Comparison of ENCODE assay signal across 8 cellular contexts in the genomic region with DNA sequence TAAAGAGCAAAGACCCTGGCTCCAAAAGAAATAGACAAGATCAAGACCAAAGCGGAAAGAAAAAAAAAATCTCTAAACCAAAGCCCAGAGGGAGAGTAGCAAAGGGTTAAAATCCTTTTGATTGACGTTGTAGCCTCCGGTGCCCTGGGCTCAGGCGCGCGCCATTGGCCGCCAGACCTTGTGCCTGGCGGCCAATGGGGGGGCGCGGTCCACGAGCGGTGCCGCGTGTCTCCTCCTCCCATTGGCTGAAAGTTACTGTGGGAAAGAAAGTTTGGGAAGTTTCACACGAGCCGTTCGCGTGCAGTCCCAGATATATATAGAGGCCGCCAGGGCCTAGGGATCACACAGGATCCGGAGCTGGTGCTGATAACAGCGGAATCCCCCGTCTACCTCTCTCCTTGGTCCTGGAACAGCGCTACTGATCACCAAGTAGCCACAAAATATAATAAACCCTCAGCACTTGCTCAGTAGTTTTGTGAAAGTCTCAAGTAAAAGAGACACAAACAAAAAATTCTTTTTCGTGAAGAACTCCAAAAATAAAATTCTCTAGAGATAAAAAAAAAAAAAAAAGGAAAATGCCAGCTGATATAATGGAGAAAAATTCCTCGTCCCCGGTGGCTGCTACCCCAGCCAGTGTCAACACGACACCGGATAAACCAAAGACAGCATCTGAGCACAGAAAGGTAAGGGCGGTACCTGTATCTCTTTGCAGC. TPM values are rescaled to one million over a fixed set of nuclear protein-coding genes. Genes with fewer than 3 reads are reported as not detected.
DNase-seq lines count a peak whose midpoint lies in the region; ATAC-seq and FAIRE-seq lines count a peak whose summit lies in the region.

A gene with protein sequence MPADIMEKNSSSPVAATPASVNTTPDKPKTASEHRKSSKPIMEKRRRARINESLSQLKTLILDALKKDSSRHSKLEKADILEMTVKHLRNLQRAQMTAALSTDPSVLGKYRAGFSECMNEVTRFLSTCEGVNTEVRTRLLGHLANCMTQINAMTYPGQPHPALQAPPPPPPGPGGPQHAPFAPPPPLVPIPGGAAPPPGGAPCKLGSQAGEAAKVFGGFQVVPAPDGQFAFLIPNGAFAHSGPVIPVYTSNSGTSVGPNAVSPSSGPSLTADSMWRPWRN (plus strand): TSS at position 343 of the 713 bp plus-strand sequence. CDS start 233 bp downstream, at position 576.

- FAIRE-seq in RCC 7860 (lab: Jason Lieb, UNC) = peak; percentile 92

- no peaks in the 10 kb centered on the region for H3K36me3 Mint-ChIP-seq in CD4-positive, CD25-positive, alpha-beta regulatory T cell

- no peaks in the 10 kb centered on the region for H3K9me3 ChIP-seq in CD4-positive, CD25-positive, alpha-beta regulatory T cell (ENCODE audit: control insufficient read depth in 2 of 2, low read length in 2 of 2)

- peak; percentile 19 to 85 (median 31) for DNase-seq in CD4-positive, CD25-positive, alpha-beta regulatory T cell
- DNase-seq in Kasumi-1 (lab: John Stamatoyannopoulos, UW) (peak; percentile 88 to 91), RCC 7860 (ENCODE audit: low spot score) (peak; percentile 98), cardiac septum (ENCODE audit: low spot score) (peak; percentile 94), occipital lobe (lab: John Stamatoyannopoulos, UW) (peak; percentile 46)

- peak within 1 kb of the TSS; percentile 65 for H3K4me3 ChIP-seq in CD4-positive, CD25-positive, alpha-beta regulatory T cell (ENCODE audit: low read depth, low read length)

- no peaks in the 10 kb centered on the region for H3K36me3 ChIP-seq in CD4-positive, CD25-positive, alpha-beta regulatory T cell (ENCODE audit: control insufficient read depth, insufficient read depth, low read length)

- H3K27me3 Mint-ChIP-seq in CD4-positive, CD25-positive, alpha-beta regulatory T cell = peaks cover 75% of the 10 kb centered on the region

- peak within 1 kb of the TSS; percentile 5 for H3K27ac ChIP-seq in CD4-positive, CD25-positive, alpha-beta regulatory T cell (ENCODE audit: insufficient read depth, low read length, poor library complexity, severe bottlenecking)
- peak within 1 kb of the TSS; percentile 66 for H3K27ac ChIP-seq in angular gyrus (ENCODE audit: low read depth, low read length)

- peaks cover 0 to 3% (median 0%) of the 10 kb centered on the region in 7 donors for H3K9me3 Mint-ChIP-seq in CD4-positive, CD25-positive, alpha-beta regulatory T cell

- H3K4me1 ChIP-seq in CD4-positive, CD25-positive, alpha-beta regulatory T cell (ENCODE audit: control insufficient read depth, insufficient read depth, low read length, poor library complexity, severe bottlenecking) = peaks cover 55% of the 10 kb centered on the region

- H3K4me1 Mint-ChIP-seq in CD4-positive, CD25-positive, alpha-beta regulatory T cell = peaks cover 23 to 66% (median 45%) of the 10 kb centered on the region in 4 donors

- peak within 1 kb of the TSS in 2 of 3 donors; percentile 60 to 92 for H3K27ac Mint-ChIP-seq in CD4-positive, CD25-positive, alpha-beta regulatory T cell

- H3K4me3 Mint-ChIP-seq in CD4-positive, CD25-positive, alpha-beta regulatory T cell = peak within 1 kb of the TSS; percentile 86 to 96 (median 91)

- peak in 1 of 2 donors; percentile 18 for ATAC-seq in CD4-positive, CD25-positive, alpha-beta regulatory T cell (ENCODE audit: low read depth in 2 of 2)
- ATAC-seq in GM19351 (IDR thresholded peaks at IDR 0.05; ENCODE audit: unreplicated experiment) (peak; percentile 25), HG03520 (IDR thresholded peaks at IDR 0.05; ENCODE audit: unreplicated experiment) (no peak)

- H3K27me3 ChIP-seq in CD4-positive, CD25-positive, alpha-beta regulatory T cell (ENCODE audit: control insufficient read depth, insufficient read depth, low read length) = peaks cover 18% of the 10 kb centered on the region

- intact Hi-C loops in cardiac septum (cut with DNase I) = loop anchor here (2.0 to 5.0 kb wide), 4 partner anchors 65 to 271 kb away; no protein-coding TSS in a partner anchor

RNA-seq across cellular contexts. Expression of the gene that starts here (rescaled TPM):
- 10.5 TPM for total RNA-seq in CD4-positive, CD25-positive, alpha-beta regulatory T cell
- under 1 TPM in 2 of 4 donors, not detected in 2; 0.17 to 0.71 TPM for polyA plus RNA-seq in CD4-positive, CD25-positive, alpha-beta regulatory T cell
- 24.4 TPM for total RNA-seq in cardiac septum
- total RNA-seq in occipital lobe = 13.6 TPM

Comparison
In these comparisons a context has a peak if more than half of its experiments do, and no peak if none do; other contexts are left out.
1. DNase-seq: peak in every context shown above with its lines; median percentile 98 in RCC 7860; 94 in cardiac septum; 90 in Kasumi-1; 46 in occipital lobe; 31 in CD4-positive, CD25-positive, alpha-beta regulatory T cell.